16 cellular contexts compared by ENCODE assay signal in the genomic region with DNA sequence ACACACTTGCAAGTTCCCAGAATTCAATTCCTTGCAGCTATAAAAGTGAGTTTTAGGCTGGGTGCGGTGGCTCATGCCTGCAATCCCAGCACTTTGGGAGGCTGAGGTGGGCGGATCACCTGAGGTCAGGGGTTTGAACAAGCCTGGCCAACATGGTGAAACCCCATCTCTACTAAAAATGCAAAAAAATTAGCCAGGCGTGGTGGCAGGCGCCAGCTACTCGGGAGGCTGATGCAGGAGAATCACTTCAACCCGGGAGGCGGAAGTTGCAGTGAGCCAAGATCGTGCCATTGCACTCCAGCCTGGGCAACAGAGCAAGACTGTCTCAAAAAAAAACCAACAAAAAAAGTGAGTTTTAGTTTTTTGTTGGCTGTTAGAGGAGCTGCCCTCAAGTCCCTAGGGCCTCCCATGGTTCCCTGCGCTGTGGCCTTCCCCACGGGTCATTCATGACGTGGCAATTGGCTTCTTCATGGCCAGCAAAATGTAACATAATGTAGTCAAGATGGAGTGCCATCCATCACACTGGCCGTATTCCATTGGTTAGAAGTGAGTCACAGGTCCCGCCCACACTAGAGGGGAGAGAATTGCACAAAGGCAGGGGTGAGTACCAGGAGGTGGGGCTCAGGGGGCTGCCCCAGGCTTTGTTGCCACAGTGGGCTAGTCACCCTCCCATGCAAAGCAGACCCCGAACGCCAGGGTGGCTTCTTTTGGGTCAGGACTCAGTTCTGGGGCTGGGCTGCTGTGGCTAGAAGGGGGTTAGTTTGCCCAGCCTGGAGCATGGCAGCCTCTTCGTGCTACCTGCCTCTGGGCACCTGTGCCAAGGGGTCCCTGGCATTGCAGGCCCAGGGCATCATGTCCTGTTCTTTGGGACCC. TPM values are rescaled to one million over a fixed set of nuclear protein-coding genes. Genes with fewer than 3 reads are reported as not detected.
DNase-seq lines count a peak whose midpoint lies in the region; ATAC-seq and TF ChIP-seq lines count a peak whose summit lies in the region.
"Had no signal": no experiment of that assay in that cellular context is flagged by ENCODE, and none has a peak within 500 bp of the region (broad histone marks: within the 10 kb centered on the region; RNA-seq: fewer than 3 reads in every experiment).

No MANE protein-coding gene starts in this region.

- H3K36me3 ChIP-seq in GM06990 (ENCODE audit: control insufficient read depth, insufficient read depth, low read length): no peaks in the 10 kb centered on the region

- peak; percentile 50 for DNase-seq in GM06990 (ENCODE audit: extremely low read depth, insufficient read length)
- no peak for DNase-seq in 8988T
- no peak for DNase-seq in activated naive CD4-positive, alpha-beta T cell (lab: John Stamatoyannopoulos, UW)
- no peak for DNase-seq in cerebellar cortex (ENCODE audit: low spot score)
- DNase-seq: activated CD4-positive, CD25-positive, alpha-beta regulatory T cell treated with anti-CD3 and anti-CD28 coated beads, Interleukin-2, amount 50 U/mL, for 72 hours; activated T-cell treated with anti-CD3 and anti-CD28 coated beads, Interleukin-2, amount 50 U/mL, for 72 hours; erythroblast; kidney glomerular epithelial cell; NCI-H1436 treated with DMSO at 0.1 percent for 48 hours; PC-9; tibial artery had no signal

- peak; percentile 27 for ATAC-seq in GM19463 (IDR thresholded peaks at IDR 0.05; ENCODE audit: unreplicated experiment)
- ATAC-seq in HG03565 (IDR thresholded peaks at IDR 0.05; ENCODE audit: unreplicated experiment): peak; percentile 39
- peak; percentile 17 for ATAC-seq in esophagus mucosa
- no peak for ATAC-seq in GM21423 (IDR thresholded peaks at IDR 0.05; ENCODE audit: unreplicated experiment)
- ATAC-seq: activated T-cell treated with anti-CD3 and anti-CD28 coated beads, Interleukin-2, amount 50 U/mL, for 72 hours had no signal

- TF ChIP-seq CTCF in GM06990 (IDR thresholded peaks at IDR 0.05; ENCODE audit: insufficient read depth, low read length, poor library complexity, severe bottlenecking): no peak

- H3K4me3 ChIP-seq in GM06990 (replicated peaks; ENCODE audit: low read depth, low read length): no peak overlapping the region
- H3K4me3 ChIP-seq: PC-9, tibial artery had no signal

- no peaks in the 10 kb centered on the region for H3K27me3 ChIP-seq in GM06990 (replicated peaks; ENCODE audit: control insufficient read depth, insufficient read depth, low read length)
- H3K27me3 ChIP-seq: tibial artery had no signal

RNA-seq across cellular contexts. Expression of a gene that starts 37.7 kb away (rescaled TPM):
- 0.72 TPM for total RNA-seq in esophagus mucosa
- total RNA-seq: activated T-cell treated with anti-CD3 and anti-CD28 coated beads, Interleukin-2, amount 50 U/mL, for 72 hours; progenitor cell of endocrine pancreas had no signal

RNA-seq across cellular contexts. Expression of a gene that starts 55.6 kb away (rescaled TPM):
- total RNA-seq in esophagus mucosa: 81.2 TPM
